14 cellular contexts compared by ENCODE assay signal in genomic region chr6:160015778-160016684, GRCh38. TPM values are rescaled to one million over a fixed set of nuclear protein-coding genes. Genes with fewer than 3 reads are reported as not detected.
DNase-seq lines count a peak whose midpoint lies in the region; ATAC-seq and TF ChIP-seq lines count a peak whose summit lies in the region.
"Had no signal": no experiment of that assay in that cellular context is flagged by ENCODE, and none has a peak within 500 bp of the region (broad histone marks: within the 10 kb centered on the region; RNA-seq: fewer than 3 reads in every experiment).

No MANE protein-coding gene starts in this region.

- peak overlapping the region; percentile 37 for H3K4me2 ChIP-seq in DND-41 (ENCODE audit: insufficient read depth, low read length)
- H3K4me2 ChIP-seq: BLaER1, neural progenitor cell had no signal

- CTCF ChIA-PET in T-cell (lab: Charles Lee): interaction anchor here in 1 of 2 donors (0.6 to 1.2 kb wide), 5 partner anchors 12 to 946 kb away, joined by 3 read pairs; no protein-coding TSS in a partner anchor

- peak overlapping the region; percentile 27 for H3K9ac ChIP-seq in DND-41 (ENCODE audit: low read depth, low read length)
- H3K9ac ChIP-seq: BLaER1, neural progenitor cell had no signal

- H3K4me3 Mint-ChIP-seq in T-cell (peak overlapping the region; percentile 46 to 64 (median 55)), type B pancreatic cell (no peak overlapping the region)
- H3K4me3 Mint-ChIP-seq: neural progenitor cell; stimulated activated memory B cell treated with anti-CD40 and anti-IgM and Interleukin-4, amounts not matched to agents 10 μg/mL and 1 μg/mL and 100 μg/mL, for 72 hours had no signal

- DNase-seq in DND-41 (peak; percentile 84), T-cell (peak in 28 of 34 experiments; percentile 12 to 53 (median 25)), myocyte (ENCODE audit: low read depth) (peak; percentile 51), type B pancreatic cell (ENCODE audit: extremely low spot score, unreplicated experiment) (no peak), cerebellum (ENCODE audit: low spot score) (no peak), amniotic stem cell (lab: John Stamatoyannopoulos, UW) (no peak)
- DNase-seq in activated effector memory CD4-positive, alpha-beta T cell treated with Interleukin-2 at 50 U/mL for 16 hours: peak; percentile 28
- DNase-seq: adrenal gland, dermis blood vessel endothelial cell, kidney glomerular epithelial cell had no signal

- peaks cover 88% of the 10 kb centered on the region for H3K79me2 ChIP-seq in DND-41 (ENCODE audit: insufficient read depth, low read length)

- peaks cover 81% of the 10 kb centered on the region for H3K4me1 ChIP-seq in DND-41 (ENCODE audit: insufficient read depth, low read length)
- H3K4me1 ChIP-seq: neural progenitor cell had no signal

- TF ChIP-seq CTCF in DND-41 (IDR thresholded peaks at IDR 0.05; ENCODE audit: borderline replicate concordance, extremely low read depth, low read length, poor library complexity, severe bottlenecking) (no peak), type B pancreatic cell (conservative IDR thresholded peaks at IDR 0.05) (no peak)

- H3K9me3 Mint-ChIP-seq in T-cell: no peaks in the 10 kb centered on the region
- no peaks in the 10 kb centered on the region for H3K9me3 Mint-ChIP-seq in type B pancreatic cell
- H3K9me3 Mint-ChIP-seq: neural progenitor cell; stimulated activated memory B cell treated with anti-CD40 and anti-IgM and Interleukin-4, amounts not matched to agents 10 μg/mL and 1 μg/mL and 100 μg/mL, for 72 hours had no signal

- H3K27ac ChIP-seq in DND-41 (ENCODE audit: low read length): peak overlapping the region; percentile 78
- H3K27ac ChIP-seq: adrenal gland, BLaER1, neural progenitor cell had no signal

- no peaks in the 10 kb centered on the region for H3K27me3 Mint-ChIP-seq in T-cell
- no peaks in the 10 kb centered on the region for H3K27me3 Mint-ChIP-seq in type B pancreatic cell
- H3K27me3 Mint-ChIP-seq: stimulated activated memory B cell treated with anti-CD40 and anti-IgM and Interleukin-4, amounts not matched to agents 10 μg/mL and 1 μg/mL and 100 μg/mL, for 72 hours had no signal

- POLR2A ChIA-PET in T-cell (lab: Charles Lee): interaction anchor here (0.6 kb wide), 5 partner anchors 8 to 1000 kb away, joined by 3 read pairs; no protein-coding TSS in a partner anchor

- ATAC-seq in DND-41 (ENCODE audit: insufficient read depth, low read depth) (peak; percentile 77), T-cell (replicated peaks in 1 of 4) (peak; percentile 63 to 69 (median 67)), GM21447 (IDR thresholded peaks at IDR 0.05; ENCODE audit: unreplicated experiment) (no peak)
- ATAC-seq: stimulated activated memory B cell treated with anti-CD40 and anti-IgM and Interleukin-4, amounts not matched to agents 10 μg/mL and 1 μg/mL and 100 μg/mL, for 72 hours had no signal

- no peaks in the 10 kb centered on the region for H3K27me3 ChIP-seq in DND-41 (ENCODE audit: insufficient read depth, low read length, poor library complexity)
- H3K27me3 ChIP-seq: adrenal gland, BLaER1, neural progenitor cell had no signal

- H3K36me3 Mint-ChIP-seq in T-cell (peaks cover 42% of the 10 kb centered on the region), type B pancreatic cell (peaks cover 60% of the 10 kb centered on the region)

- peaks cover 49% of the 10 kb centered on the region for H3K36me3 ChIP-seq in DND-41 (ENCODE audit: insufficient read depth, low read length)

- no peaks in the 10 kb centered on the region for H3K9me3 ChIP-seq in DND-41 (ENCODE audit: insufficient read depth, low read length, severe bottlenecking)
- H3K9me3 ChIP-seq: adrenal gland had no signal

- H3K4me1 Mint-ChIP-seq in T-cell (peaks cover 54 to 65% (median 59%) of the 10 kb centered on the region in 3 donors), type B pancreatic cell (ENCODE audit: unreplicated experiment) (peaks cover 7% of the 10 kb centered on the region)
- H3K4me1 Mint-ChIP-seq: neural progenitor cell had no signal

- H2AFZ ChIP-seq in DND-41 (ENCODE audit: low read depth, low read length): no peak overlapping the region
- H2AFZ ChIP-seq: neural progenitor cell had no signal

- peak overlapping the region; percentile 96 to 97 for H3K27ac Mint-ChIP-seq in T-cell
- no peak overlapping the region for H3K27ac Mint-ChIP-seq in type B pancreatic cell
- H3K27ac Mint-ChIP-seq: neural progenitor cell; stimulated activated memory B cell treated with anti-CD40 and anti-IgM and Interleukin-4, amounts not matched to agents 10 μg/mL and 1 μg/mL and 100 μg/mL, for 72 hours had no signal

- peaks cover 13% of the 10 kb centered on the region for H4K20me1 ChIP-seq in DND-41 (ENCODE audit: insufficient read depth, low read length)

- no peak overlapping the region; a peak in 1 of 4 replicates for H3K4me3 ChIP-seq in DND-41 (ENCODE audit: low read depth in 1 of 2, low read length in 2 of 2)
- H3K4me3 ChIP-seq: adrenal gland, BLaER1, neural progenitor cell had no signal

RNA-seq across cellular contexts. Expression of gene IGF2R, which starts 47.1 kb away (rescaled TPM):
- total RNA-seq in T-cell: 10 to 100 TPM; 63.4 to 87.5 (median 70.5) TPM
- 81.3 and 85.3 TPM in 2 replicates for total RNA-seq in myocyte
- 146 TPM for polyA plus RNA-seq in myocyte (2012)
- 79.8 and 95.5 TPM in 2 replicates for total RNA-seq in type B pancreatic cell (ENCODE audit: low replicate concordance)
- total RNA-seq in cerebellum: 54.4 TPM

Comparison
In these comparisons a context has a peak if more than half of its experiments do, and no peak if none do; other contexts are left out.
1. DNase-seq: peak in DND-41 (single experiment), T-cell (28 of 34), activated effector memory CD4-positive, alpha-beta T cell treated with Interleukin-2 at 50 U/mL for 16 hours (single experiment) and myocyte (single experiment); none in type B pancreatic cell (single experiment), cerebellum (single experiment) and amniotic stem cell (single experiment).